Comparison of ENCODE assay signal across 1 cellular context in the genomic region with DNA sequence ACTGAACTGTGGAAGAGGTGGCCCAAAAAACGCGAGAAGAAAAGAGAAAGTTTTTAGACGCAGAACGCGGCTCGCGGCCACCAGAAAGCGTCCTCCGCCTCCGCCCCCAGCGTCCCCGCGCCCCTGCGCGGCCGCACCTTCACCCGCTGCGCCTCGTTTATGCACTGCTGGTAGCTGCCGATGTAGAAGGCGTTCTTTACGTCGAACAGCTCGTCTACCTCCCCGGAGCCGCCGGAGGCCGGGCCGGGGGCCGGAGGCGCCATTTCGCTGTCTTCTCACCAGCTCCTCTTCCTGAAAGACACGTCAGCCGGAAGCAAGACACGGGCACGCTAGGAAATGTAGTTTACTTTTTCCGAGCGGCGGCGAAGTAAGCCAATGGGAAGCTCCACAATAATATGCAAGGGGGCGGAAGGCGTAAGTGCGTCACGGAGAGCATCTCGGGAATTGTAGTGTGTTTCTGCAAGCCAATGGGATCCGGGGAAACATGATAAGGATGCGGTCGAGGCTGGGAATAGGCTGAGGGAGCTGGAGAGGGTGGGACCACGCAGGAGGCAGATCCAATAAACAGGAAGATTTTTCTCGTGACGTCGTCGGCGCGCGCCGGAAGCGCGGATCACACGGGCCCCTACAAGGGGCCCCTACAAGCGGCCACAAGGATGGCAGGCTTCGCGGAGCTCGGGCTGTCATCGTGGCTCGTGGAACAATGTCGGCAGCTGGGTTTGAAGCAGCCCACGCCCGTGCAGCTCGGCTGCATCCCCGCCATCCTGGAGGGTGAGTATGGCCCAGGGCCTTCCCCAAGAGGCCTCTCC.
TF ChIP-seq lines count a peak whose summit lies in the region.

A gene (minus strand): TSS at position 302 of the 809 bp plus-strand sequence. CDS start 39 bp downstream, at position 263.
A gene with protein sequence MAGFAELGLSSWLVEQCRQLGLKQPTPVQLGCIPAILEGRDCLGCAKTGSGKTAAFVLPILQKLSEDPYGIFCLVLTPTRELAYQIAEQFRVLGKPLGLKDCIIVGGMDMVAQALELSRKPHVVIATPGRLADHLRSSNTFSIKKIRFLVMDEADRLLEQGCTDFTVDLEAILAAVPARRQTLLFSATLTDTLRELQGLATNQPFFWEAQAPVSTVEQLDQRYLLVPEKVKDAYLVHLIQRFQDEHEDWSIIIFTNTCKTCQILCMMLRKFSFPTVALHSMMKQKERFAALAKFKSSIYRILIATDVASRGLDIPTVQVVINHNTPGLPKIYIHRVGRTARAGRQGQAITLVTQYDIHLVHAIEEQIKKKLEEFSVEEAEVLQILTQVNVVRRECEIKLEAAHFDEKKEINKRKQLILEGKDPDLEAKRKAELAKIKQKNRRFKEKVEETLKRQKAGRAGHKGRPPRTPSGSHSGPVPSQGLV (plus strand): TSS at position 630 of the 809 bp plus-strand sequence. CDS start 27 bp downstream, at position 657.

TF ChIP-seq in GM12878, 131 proteins besides CTCF, POLR2A, EP300 and RAD21 (continued from another document and continues in another):
- TF ChIP-seq, protein P1, sequence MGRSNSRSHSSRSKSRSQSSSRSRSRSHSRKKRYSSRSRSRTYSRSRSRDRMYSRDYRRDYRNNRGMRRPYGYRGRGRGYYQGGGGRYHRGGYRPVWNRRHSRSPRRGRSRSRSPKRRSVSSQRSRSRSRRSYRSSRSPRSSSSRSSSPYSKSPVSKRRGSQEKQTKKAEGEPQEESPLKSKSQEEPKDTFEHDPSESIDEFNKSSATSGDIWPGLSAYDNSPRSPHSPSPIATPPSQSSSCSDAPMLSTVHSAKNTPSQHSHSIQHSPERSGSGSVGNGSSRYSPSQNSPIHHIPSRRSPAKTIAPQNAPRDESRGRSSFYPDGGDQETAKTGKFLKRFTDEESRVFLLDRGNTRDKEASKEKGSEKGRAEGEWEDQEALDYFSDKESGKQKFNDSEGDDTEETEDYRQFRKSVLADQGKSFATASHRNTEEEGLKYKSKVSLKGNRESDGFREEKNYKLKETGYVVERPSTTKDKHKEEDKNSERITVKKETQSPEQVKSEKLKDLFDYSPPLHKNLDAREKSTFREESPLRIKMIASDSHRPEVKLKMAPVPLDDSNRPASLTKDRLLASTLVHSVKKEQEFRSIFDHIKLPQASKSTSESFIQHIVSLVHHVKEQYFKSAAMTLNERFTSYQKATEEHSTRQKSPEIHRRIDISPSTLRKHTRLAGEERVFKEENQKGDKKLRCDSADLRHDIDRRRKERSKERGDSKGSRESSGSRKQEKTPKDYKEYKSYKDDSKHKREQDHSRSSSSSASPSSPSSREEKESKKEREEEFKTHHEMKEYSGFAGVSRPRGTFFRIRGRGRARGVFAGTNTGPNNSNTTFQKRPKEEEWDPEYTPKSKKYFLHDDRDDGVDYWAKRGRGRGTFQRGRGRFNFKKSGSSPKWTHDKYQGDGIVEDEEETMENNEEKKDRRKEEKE (IDR thresholded peaks at IDR 0.05): no peak
- TF ChIP-seq SRF (IDR thresholded peaks at IDR 0.05; ENCODE audit: low read depth in 2 of 2, low read length in 2 of 2) (peak; percentile 61 to 88), CREB1 (IDR thresholded peaks at IDR 0.05; ENCODE audit: low read depth) (peak; percentile 98), NR2C2 (IDR thresholded peaks at IDR 0.05; ENCODE audit: borderline replicate concordance, control insufficient read depth, insufficient read length, low read depth) (no peak), ATF7 (IDR thresholded peaks at IDR 0.05; ENCODE audit: low read depth) (peak; percentile 88), LARP7 (IDR thresholded peaks at IDR 0.05) (peak; percentile 65; the same call in 1 of the 2 replicates), BMI1 (IDR thresholded peaks at IDR 0.05; ENCODE audit: borderline replicate concordance) (no peak), PAX5 (IDR thresholded peaks at IDR 0.05; ENCODE audit: borderline replicate concordance, low read depth, low read length) (no peak), YY1 (IDR thresholded peaks at IDR 0.05; ENCODE audit: low read depth, low read length) (peak; percentile 94), TCF3 (IDR thresholded peaks at IDR 0.05; ENCODE audit: borderline replicate concordance, insufficient read depth, low read depth, low read length) (no peak), STAT3 (IDR thresholded peaks at IDR 0.05; ENCODE audit: low read depth, low read length) (no peak), RFX5 (IDR thresholded peaks at IDR 0.05; ENCODE audit: low read depth, low read length) (no peak), FOS (IDR thresholded peaks at IDR 0.05; ENCODE audit: borderline replicate concordance, extremely low read depth, insufficient read length) (peak; percentile 41), ZNF622 (IDR thresholded peaks at IDR 0.05) (no peak), CBX5 (IDR thresholded peaks at IDR 0.05; ENCODE audit: low read depth) (no peak), SUZ12 (IDR thresholded peaks at IDR 0.05; ENCODE audit: unreplicated experiment) (no peak), NBN (IDR thresholded peaks at IDR 0.05) (peak; percentile 94), RB1 (IDR thresholded peaks at IDR 0.05; ENCODE audit: borderline replicate concordance) (0 out of 2 replicates have a peak, but pooled peaks have one; percentile 60), TCF7 (IDR thresholded peaks at IDR 0.05; ENCODE audit: borderline replicate concordance) (no peak)
- TF ChIP-seq, protein P2, sequence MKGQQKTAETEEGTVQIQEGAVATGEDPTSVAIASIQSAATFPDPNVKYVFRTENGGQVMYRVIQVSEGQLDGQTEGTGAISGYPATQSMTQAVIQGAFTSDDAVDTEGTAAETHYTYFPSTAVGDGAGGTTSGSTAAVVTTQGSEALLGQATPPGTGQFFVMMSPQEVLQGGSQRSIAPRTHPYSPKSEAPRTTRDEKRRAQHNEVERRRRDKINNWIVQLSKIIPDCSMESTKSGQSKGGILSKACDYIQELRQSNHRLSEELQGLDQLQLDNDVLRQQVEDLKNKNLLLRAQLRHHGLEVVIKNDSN (IDR thresholded peaks at IDR 0.05; ENCODE audit: borderline replicate concordance, extremely low read length, insufficient read depth, low read depth, low read length): peak; percentile 3
- TF ChIP-seq, protein P3, sequence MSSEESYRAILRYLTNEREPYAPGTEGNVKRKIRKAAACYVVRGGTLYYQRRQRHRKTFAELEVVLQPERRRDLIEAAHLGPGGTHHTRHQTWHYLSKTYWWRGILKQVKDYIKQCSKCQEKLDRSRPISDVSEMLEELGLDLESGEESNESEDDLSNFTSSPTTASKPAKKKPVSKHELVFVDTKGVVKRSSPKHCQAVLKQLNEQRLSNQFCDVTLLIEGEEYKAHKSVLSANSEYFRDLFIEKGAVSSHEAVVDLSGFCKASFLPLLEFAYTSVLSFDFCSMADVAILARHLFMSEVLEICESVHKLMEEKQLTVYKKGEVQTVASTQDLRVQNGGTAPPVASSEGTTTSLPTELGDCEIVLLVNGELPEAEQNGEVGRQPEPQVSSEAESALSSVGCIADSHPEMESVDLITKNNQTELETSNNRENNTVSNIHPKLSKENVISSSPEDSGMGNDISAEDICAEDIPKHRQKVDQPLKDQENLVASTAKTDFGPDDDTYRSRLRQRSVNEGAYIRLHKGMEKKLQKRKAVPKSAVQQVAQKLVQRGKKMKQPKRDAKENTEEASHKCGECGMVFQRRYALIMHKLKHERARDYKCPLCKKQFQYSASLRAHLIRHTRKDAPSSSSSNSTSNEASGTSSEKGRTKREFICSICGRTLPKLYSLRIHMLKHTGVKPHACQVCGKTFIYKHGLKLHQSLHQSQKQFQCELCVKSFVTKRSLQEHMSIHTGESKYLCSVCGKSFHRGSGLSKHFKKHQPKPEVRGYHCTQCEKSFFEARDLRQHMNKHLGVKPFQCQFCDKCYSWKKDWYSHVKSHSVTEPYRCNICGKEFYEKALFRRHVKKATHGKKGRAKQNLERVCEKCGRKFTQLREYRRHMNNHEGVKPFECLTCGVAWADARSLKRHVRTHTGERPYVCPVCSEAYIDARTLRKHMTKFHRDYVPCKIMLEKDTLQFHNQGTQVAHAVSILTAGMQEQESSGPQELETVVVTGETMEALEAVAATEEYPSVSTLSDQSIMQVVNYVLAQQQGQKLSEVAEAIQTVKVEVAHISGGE (CRISPR knock-in tag; IDR thresholded peaks at IDR 0.05): no peak
- TF ChIP-seq, protein P4, sequence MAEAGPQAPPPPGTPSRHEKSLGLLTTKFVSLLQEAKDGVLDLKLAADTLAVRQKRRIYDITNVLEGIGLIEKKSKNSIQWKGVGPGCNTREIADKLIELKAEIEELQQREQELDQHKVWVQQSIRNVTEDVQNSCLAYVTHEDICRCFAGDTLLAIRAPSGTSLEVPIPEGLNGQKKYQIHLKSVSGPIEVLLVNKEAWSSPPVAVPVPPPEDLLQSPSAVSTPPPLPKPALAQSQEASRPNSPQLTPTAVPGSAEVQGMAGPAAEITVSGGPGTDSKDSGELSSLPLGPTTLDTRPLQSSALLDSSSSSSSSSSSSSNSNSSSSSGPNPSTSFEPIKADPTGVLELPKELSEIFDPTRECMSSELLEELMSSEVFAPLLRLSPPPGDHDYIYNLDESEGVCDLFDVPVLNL (IDR thresholded peaks at IDR 0.05; ENCODE audit: low read depth, low read length): no peak
- TF ChIP-seq, protein P5, sequence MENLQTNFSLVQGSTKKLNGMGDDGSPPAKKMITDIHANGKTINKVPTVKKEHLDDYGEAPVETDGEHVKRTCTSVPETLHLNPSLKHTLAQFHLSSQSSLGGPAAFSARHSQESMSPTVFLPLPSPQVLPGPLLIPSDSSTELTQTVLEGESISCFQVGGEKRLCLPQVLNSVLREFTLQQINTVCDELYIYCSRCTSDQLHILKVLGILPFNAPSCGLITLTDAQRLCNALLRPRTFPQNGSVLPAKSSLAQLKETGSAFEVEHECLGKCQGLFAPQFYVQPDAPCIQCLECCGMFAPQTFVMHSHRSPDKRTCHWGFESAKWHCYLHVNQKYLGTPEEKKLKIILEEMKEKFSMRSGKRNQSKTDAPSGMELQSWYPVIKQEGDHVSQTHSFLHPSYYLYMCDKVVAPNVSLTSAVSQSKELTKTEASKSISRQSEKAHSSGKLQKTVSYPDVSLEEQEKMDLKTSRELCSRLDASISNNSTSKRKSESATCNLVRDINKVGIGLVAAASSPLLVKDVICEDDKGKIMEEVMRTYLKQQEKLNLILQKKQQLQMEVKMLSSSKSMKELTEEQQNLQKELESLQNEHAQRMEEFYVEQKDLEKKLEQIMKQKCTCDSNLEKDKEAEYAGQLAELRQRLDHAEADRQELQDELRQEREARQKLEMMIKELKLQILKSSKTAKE (IDR thresholded peaks at IDR 0.05; ENCODE audit: low read depth, poor library complexity, severe bottlenecking): peak; percentile 40
- TF ChIP-seq, protein P6, sequence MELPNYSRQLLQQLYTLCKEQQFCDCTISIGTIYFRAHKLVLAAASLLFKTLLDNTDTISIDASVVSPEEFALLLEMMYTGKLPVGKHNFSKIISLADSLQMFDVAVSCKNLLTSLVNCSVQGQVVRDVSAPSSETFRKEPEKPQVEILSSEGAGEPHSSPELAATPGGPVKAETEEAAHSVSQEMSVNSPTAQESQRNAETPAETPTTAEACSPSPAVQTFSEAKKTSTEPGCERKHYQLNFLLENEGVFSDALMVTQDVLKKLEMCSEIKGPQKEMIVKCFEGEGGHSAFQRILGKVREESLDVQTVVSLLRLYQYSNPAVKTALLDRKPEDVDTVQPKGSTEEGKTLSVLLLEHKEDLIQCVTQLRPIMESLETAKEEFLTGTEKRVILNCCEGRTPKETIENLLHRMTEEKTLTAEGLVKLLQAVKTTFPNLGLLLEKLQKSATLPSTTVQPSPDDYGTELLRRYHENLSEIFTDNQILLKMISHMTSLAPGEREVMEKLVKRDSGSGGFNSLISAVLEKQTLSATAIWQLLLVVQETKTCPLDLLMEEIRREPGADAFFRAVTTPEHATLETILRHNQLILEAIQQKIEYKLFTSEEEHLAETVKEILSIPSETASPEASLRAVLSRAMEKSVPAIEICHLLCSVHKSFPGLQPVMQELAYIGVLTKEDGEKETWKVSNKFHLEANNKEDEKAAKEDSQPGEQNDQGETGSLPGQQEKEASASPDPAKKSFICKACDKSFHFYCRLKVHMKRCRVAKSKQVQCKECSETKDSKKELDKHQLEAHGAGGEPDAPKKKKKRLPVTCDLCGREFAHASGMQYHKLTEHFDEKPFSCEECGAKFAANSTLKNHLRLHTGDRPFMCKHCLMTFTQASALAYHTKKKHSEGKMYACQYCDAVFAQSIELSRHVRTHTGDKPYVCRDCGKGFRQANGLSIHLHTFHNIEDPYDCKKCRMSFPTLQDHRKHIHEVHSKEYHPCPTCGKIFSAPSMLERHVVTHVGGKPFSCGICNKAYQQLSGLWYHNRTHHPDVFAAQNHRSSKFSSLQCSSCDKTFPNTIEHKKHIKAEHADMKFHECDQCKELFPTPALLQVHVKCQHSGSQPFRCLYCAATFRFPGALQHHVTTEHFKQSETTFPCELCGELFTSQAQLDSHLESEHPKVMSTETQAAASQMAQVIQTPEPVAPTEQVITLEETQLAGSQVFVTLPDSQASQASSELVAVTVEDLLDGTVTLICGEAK (IDR thresholded peaks at IDR 0.05; ENCODE audit: borderline replicate concordance): peak; percentile 99
- TF ChIP-seq, protein P7, sequence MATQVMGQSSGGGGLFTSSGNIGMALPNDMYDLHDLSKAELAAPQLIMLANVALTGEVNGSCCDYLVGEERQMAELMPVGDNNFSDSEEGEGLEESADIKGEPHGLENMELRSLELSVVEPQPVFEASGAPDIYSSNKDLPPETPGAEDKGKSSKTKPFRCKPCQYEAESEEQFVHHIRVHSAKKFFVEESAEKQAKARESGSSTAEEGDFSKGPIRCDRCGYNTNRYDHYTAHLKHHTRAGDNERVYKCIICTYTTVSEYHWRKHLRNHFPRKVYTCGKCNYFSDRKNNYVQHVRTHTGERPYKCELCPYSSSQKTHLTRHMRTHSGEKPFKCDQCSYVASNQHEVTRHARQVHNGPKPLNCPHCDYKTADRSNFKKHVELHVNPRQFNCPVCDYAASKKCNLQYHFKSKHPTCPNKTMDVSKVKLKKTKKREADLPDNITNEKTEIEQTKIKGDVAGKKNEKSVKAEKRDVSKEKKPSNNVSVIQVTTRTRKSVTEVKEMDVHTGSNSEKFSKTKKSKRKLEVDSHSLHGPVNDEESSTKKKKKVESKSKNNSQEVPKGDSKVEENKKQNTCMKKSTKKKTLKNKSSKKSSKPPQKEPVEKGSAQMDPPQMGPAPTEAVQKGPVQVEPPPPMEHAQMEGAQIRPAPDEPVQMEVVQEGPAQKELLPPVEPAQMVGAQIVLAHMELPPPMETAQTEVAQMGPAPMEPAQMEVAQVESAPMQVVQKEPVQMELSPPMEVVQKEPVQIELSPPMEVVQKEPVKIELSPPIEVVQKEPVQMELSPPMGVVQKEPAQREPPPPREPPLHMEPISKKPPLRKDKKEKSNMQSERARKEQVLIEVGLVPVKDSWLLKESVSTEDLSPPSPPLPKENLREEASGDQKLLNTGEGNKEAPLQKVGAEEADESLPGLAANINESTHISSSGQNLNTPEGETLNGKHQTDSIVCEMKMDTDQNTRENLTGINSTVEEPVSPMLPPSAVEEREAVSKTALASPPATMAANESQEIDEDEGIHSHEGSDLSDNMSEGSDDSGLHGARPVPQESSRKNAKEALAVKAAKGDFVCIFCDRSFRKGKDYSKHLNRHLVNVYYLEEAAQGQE (IDR thresholded peaks at IDR 0.05; ENCODE audit: low read depth, low read length): no peak
- TF ChIP-seq, protein P8, sequence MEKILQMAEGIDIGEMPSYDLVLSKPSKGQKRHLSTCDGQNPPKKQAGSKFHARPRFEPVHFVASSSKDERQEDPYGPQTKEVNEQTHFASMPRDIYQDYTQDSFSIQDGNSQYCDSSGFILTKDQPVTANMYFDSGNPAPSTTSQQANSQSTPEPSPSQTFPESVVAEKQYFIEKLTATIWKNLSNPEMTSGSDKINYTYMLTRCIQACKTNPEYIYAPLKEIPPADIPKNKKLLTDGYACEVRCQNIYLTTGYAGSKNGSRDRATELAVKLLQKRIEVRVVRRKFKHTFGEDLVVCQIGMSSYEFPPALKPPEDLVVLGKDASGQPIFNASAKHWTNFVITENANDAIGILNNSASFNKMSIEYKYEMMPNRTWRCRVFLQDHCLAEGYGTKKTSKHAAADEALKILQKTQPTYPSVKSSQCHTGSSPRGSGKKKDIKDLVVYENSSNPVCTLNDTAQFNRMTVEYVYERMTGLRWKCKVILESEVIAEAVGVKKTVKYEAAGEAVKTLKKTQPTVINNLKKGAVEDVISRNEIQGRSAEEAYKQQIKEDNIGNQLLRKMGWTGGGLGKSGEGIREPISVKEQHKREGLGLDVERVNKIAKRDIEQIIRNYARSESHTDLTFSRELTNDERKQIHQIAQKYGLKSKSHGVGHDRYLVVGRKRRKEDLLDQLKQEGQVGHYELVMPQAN (conservative IDR thresholded peaks at IDR 0.05): peak; percentile 98
